In the genomic region with DNA sequence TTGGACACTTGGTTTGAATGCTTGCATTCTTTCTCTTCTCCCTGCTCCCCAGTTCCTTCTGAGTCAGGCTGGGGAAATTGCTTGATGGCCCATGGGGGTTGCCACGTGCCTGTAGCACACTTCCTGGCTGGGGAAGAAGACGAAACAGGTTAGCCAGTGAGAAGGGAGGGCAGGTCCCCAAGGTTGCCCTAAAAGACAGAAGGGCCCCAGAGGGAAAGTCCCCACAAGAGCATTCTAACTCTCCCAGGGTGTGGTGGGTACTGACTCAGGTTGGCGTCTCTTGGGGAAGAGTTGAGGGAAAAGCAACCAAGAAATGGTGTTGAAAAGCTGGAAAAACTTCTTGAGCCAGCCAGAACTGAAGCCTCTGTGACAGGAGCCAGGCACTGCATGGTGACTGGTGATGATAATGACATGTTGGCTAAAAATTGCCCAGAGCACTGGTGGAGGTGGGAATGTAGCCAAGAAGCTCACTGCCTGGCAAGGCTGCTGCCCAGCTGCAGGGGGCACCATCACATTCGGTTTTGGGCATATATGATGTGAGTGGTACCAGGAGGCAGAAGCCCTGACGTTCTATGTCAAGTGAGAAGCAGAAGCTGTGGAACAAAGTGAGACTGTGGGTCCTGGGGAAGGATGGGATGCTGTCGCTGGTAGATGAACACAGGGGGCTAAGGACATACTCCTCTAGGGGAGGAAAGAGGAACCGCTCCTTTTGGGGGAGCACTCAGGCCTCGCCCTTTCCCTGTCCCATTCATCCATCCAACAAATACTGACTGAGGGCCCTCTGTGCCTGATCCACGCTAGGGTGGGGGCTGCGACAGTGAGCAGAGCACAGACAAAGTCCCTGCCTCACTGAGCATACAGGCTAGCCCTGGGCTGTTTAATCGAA, we compare ENCODE assay signal across 8 cellular contexts. TPM values are rescaled to one million over a fixed set of nuclear protein-coding genes. Genes with fewer than 3 reads are reported as not detected.
A peak's percentile ranks its signal among the peaks of the same experiment; 100 is the strongest.
DNase-seq lines count a peak whose midpoint lies in the region; ATAC-seq lines count a peak whose summit lies in the region.

No MANE protein-coding gene starts in this region.

- no peaks in the 10 kb centered on the region for H3K27me3 Mint-ChIP-seq in dendritic cell treated with granulocyte-macrophage colony-stimulating factor and Interleukin-4, amounts not matched to agents 40 ng/mL and 50 ng/mL, for 4 days

- H3K4me1 Mint-ChIP-seq in dendritic cell treated with granulocyte-macrophage colony-stimulating factor and Interleukin-4, amounts not matched to agents 40 ng/mL and 50 ng/mL, for 4 days (ENCODE audit: low read depth) = peaks cover 87% of the 10 kb centered on the region

- H3K27ac Mint-ChIP-seq in dendritic cell treated with granulocyte-macrophage colony-stimulating factor and Interleukin-4, amounts not matched to agents 40 ng/mL and 50 ng/mL, for 4 days = peak overlapping the region; percentile 86

- no peak overlapping the region for H3K4me3 Mint-ChIP-seq in dendritic cell treated with granulocyte-macrophage colony-stimulating factor and Interleukin-4, amounts not matched to agents 40 ng/mL and 50 ng/mL, for 4 days

- intact Hi-C loops in dendritic cell treated with granulocyte-macrophage colony-stimulating factor and Interleukin-4, amounts not matched to agents 40 ng/mL and 50 ng/mL, for 4 days (cut with micrococcal nuclease) = loop anchor here (1.0 kb wide), 1 partner anchor 18 kb away; no protein-coding TSS in a partner anchor

- DNase-seq in DMS 273 (lab: John Stamatoyannopoulos, UW; ENCODE audit: unreplicated experiment) (peak; percentile 69), DMS 273 treated with DMSO at 0.1 percent for 48 hours (lab: John Stamatoyannopoulos, UW) (no peak), SW480 (ENCODE audit: low spot score) (peak; percentile 6), renal cortical epithelial cell (ENCODE audit: low read depth) (peak; percentile 25), GM19240 (ENCODE audit: insufficient read length, low spot score) (no peak), AG08396 (ENCODE audit: low spot score) (no peak)

- no peaks in the 10 kb centered on the region for H3K9me3 Mint-ChIP-seq in dendritic cell treated with granulocyte-macrophage colony-stimulating factor and Interleukin-4, amounts not matched to agents 40 ng/mL and 50 ng/mL, for 4 days

- peaks cover 8% of the 10 kb centered on the region for H3K36me3 Mint-ChIP-seq in dendritic cell treated with granulocyte-macrophage colony-stimulating factor and Interleukin-4, amounts not matched to agents 40 ng/mL and 50 ng/mL, for 4 days (ENCODE audit: low read depth)

- peak; percentile 61 for ATAC-seq in HG02852 (IDR thresholded peaks at IDR 0.05; ENCODE audit: unreplicated experiment)

RNA-seq across cellular contexts. Expression of a gene that starts 8.1 kb away (rescaled TPM):
- total RNA-seq in renal cortical epithelial cell = 25.2 and 29.7 TPM in 2 replicates

RNA-seq across cellular contexts. Expression of a gene that starts 16.6 kb away (rescaled TPM):
- 0.45 and 1.6 TPM in 2 replicates for total RNA-seq in renal cortical epithelial cell

RNA-seq across cellular contexts. Expression of a gene that starts 20.0 kb away (rescaled TPM):
- 18.3 and 29.9 TPM in 2 replicates for total RNA-seq in renal cortical epithelial cell

RNA-seq across cellular contexts. Expression of a gene that starts 20.1 kb away (rescaled TPM):
- 23.2 and 32.3 TPM in 2 replicates for total RNA-seq in renal cortical epithelial cell

RNA-seq across cellular contexts. Expression of a gene that starts 28.2 kb away (rescaled TPM):
- 0.87 and 2.8 TPM in 2 replicates for total RNA-seq in renal cortical epithelial cell

Comparison
In these comparisons a context has a peak if more than half of its experiments do, and no peak if none do; other contexts are left out.
1. DNase-seq: peak in DMS 273 (single experiment), SW480 (single experiment) and renal cortical epithelial cell (single experiment); none in DMS 273 treated with DMSO at 0.1 percent for 48 hours (single experiment), GM19240 (single experiment) and AG08396 (single experiment).